In genomic region chr15:94441782-94442181, GRCh38 we compare ENCODE assay signal across 25 cellular contexts.
"Had no signal": no experiment of that assay in that cellular context is flagged by ENCODE, and none has a peak within 500 bp of the region (broad histone marks: within the 10 kb centered on the region; RNA-seq: fewer than 3 reads in every experiment).

No MANE protein-coding gene starts in this region.

- H3K27ac ChIP-seq: colonic mucosa, dorsolateral prefrontal cortex, pancreas, right lobe of liver, testis, upper lobe of left lung had no signal

- DNase-seq: activated CD4-positive, alpha-beta T cell treated with anti-CD3 and anti-CD28 coated beads for 4 hours; activated CD4-positive, alpha-beta T cell treated with anti-CD3 and anti-CD28 coated beads, Interleukin-2, amount 50 U/mL, for 48 hours; activated CD4-positive, CD25-positive, alpha-beta regulatory T cell; activated CD8-positive, alpha-beta memory T cell treated with anti-CD3 and anti-CD28 coated beads, Interleukin-2, amount 50 U/mL, for 48 hours; activated naive CD4-positive, alpha-beta T cell; activated T-cell treated with anti-CD3 and anti-CD28 coated beads, Interleukin-2, amount 50 U/mL, for 4 hours; amygdala; colonic mucosa; dorsolateral prefrontal cortex; effector memory CD8-positive, alpha-beta T cell; hippocampal formation; mesendoderm; naive thymus-derived CD4-positive, alpha-beta T cell; pancreas; right lobe of liver; small intestine; stimulated activated CD4-positive, alpha-beta T cell treated with anti-CD3 and anti-CD28 coated beads, Interleukin-2, amount 100 ng/mL, for 24 hours; SW 1271; T-helper 17 cell; testis; upper lobe of left lung had no signal

- H3K9me3 ChIP-seq: colonic mucosa, pancreas, right lobe of liver, testis, upper lobe of left lung had no signal

- H3K27ac Mint-ChIP-seq: activated naive CD8-positive, alpha-beta T cell; effector memory CD8-positive, alpha-beta T cell; naive thymus-derived CD4-positive, alpha-beta T cell; stimulated activated effector memory CD8-positive, alpha-beta T cell treated with anti-CD3 and anti-CD28 coated beads, Interleukin-12 subunit alpha, Interleukin-12 subunit beta, amount 100 ng/mL, for 72 hours; T-helper 17 cell had no signal

- H3K9me3 Mint-ChIP-seq: activated T-cell treated with anti-CD3 and anti-CD28 coated beads, Interleukin-2, amount 50 U/mL, for 4 hours; activated T-helper 2 cell treated with anti-CD3 and anti-CD28 coated beads, Interferon-gamma antibody, Interleukin-2, Interleukin-4, amounts not matched to agents 10 μg/mL and 5 μg/mL and 100 μg/mL, durations not matched to agents 14 hours and 24 hours and 36 hours; effector memory CD8-positive, alpha-beta T cell; stimulated activated effector memory CD8-positive, alpha-beta T cell treated with anti-CD3 and anti-CD28 coated beads, Interleukin-12 subunit alpha, Interleukin-12 subunit beta, amount 100 ng/mL, for 72 hours had no signal

- H3K27me3 ChIP-seq: colonic mucosa, pancreas, right lobe of liver, testis, upper lobe of left lung had no signal

- H3K36me3 ChIP-seq: colonic mucosa, pancreas, right lobe of liver had no signal

- H3K4me1 ChIP-seq: colonic mucosa, pancreas, right lobe of liver, testis, upper lobe of left lung had no signal

- H3K4me3 Mint-ChIP-seq: activated naive CD8-positive, alpha-beta T cell; activated T-cell treated with anti-CD3 and anti-CD28 coated beads, Interleukin-2, amount 50 U/mL, for 4 hours; effector memory CD8-positive, alpha-beta T cell; naive thymus-derived CD4-positive, alpha-beta T cell; stimulated activated effector memory CD8-positive, alpha-beta T cell treated with anti-CD3 and anti-CD28 coated beads, Interleukin-12 subunit alpha, Interleukin-12 subunit beta, amount 100 ng/mL, for 72 hours; T-helper 17 cell had no signal

- H3K4me3 ChIP-seq: colonic mucosa, dorsolateral prefrontal cortex, pancreas, right lobe of liver, testis, upper lobe of left lung had no signal

- H3K4me1 Mint-ChIP-seq: naive thymus-derived CD4-positive, alpha-beta T cell; T-helper 17 cell had no signal

- H3K27me3 Mint-ChIP-seq: activated naive CD8-positive, alpha-beta T cell; effector memory CD8-positive, alpha-beta T cell; naive thymus-derived CD4-positive, alpha-beta T cell; T-helper 17 cell had no signal

- ATAC-seq: activated T-cell treated with anti-CD3 and anti-CD28 coated beads, Interleukin-2, amount 50 U/mL, for 4 hours; effector memory CD8-positive, alpha-beta T cell; esophagus mucosa; naive thymus-derived CD4-positive, alpha-beta T cell; pancreas; stimulated activated effector memory CD8-positive, alpha-beta T cell treated with anti-CD3 and anti-CD28 coated beads, Interleukin-12 subunit alpha, Interleukin-12 subunit beta, amount 100 ng/mL, for 72 hours; T-helper 17 cell had no signal
